21 cellular contexts compared by ENCODE assay signal in the genomic region with DNA sequence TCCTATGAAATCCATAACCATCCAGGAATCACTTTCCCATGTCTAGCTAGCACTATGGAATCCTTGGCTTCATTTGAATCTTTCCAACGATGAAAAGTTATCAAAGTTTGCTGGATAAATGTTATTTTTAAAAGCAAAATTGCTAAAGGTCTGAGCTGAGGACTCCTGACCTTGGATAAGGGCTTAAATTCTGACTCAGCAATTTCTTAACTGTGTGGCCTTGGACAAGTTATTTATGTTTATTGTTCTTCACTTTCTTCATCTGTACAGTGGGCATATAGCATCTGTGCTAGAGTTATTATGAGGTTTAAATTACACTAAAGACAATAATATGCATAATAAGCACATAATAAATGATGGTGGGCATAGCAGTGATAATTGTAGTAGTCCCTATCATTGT.
"Had no signal": no experiment of that assay in that cellular context is flagged by ENCODE, and none has a peak within 500 bp of the region (broad histone marks: within the 10 kb centered on the region; RNA-seq: fewer than 3 reads in every experiment).

No MANE protein-coding gene starts in this region.

- H3K4me3 ChIP-seq: SJSA1, SK-N-MC had no signal

- H3K27me3 ChIP-seq: SJSA1 had no signal

- H3K9me3 ChIP-seq: SJSA1 had no signal

- DNase-seq: Karpas-422, KG1, MM.1S, NCI-H1092 treated with DMSO at 0.1 percent for 48 hours, NCI-H1436, NCI-H187, NCI-H2029, NCI-H2081 treated with DMSO at 0.1 percent for 48 hours, NCI-H2171, NCI-H226, NCI-H446, NCI-H510A, NCI-H524 treated with DMSO at 0.1 percent for 48 hours, NCI-H69, NCI-H774, Right ventricle myocardium superior, RPMI8226, SIG-M5 had no signal

- H3K36me3 ChIP-seq: SJSA1 had no signal

- FAIRE-seq: RCC 7860 had no signal

- H3K27ac ChIP-seq: SJSA1, SK-N-MC had no signal
